27 cellular contexts compared by ENCODE assay signal in the genomic region with DNA sequence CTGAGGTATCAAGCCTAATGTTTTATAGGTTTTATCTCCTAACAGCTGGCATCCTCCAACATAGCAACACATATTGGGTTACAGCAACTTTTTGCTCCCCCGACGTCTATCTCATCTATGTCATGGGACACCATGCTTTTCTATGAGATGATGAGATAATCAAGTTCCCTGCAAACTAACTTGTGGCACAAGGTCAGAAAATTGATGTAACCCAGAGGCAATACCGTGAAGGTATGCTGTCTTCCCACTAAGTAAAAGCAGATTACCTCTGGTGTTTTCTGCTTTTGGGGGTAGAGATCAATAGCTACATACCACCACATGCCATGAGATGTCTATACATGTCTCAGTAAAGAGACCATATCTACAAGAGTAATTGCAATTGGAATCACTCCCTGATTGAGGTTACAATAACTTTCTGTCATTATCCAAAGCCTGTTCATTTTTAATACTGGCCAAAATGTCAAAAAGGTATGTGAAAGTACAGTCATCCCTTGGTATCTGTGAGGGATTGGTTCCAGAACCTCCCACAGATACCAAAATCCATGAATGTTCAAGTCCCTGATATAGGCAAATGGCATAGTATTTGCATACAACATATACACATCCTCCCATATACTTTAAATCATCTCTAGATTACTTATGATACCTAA.
"Had no signal": no experiment of that assay in that cellular context is flagged by ENCODE, and none has a peak within 500 bp of the region (broad histone marks: within the 10 kb centered on the region; RNA-seq: fewer than 3 reads in every experiment).

No MANE protein-coding gene starts in this region.

- H3K27me3 ChIP-seq: breast epithelium, heart right ventricle, right atrium auricular region, stomach, tibial artery, upper lobe of right lung had no signal

- H3K4me3 ChIP-seq: breast epithelium, heart right ventricle, psoas muscle, right atrium auricular region, stomach, tibial artery, upper lobe of right lung had no signal

- H3K9me3 ChIP-seq: upper lobe of right lung had no signal

- H2AFZ ChIP-seq: parathyroid adenoma had no signal

- H3K79me2 ChIP-seq: parathyroid adenoma had no signal

- ATAC-seq: activated CD4-positive, CD25-positive, alpha-beta regulatory T cell treated with anti-CD3 and anti-CD28 coated beads, Interleukin-2, amount 50 U/mL, for 24 hours; heart right ventricle; naive thymus-derived CD8-positive, alpha-beta T cell; psoas muscle; stimulated activated naive B cell treated with anti-CD40 and anti-IgM and Interleukin-4, amounts not matched to agents 10 μg/mL and 1 μg/mL and 100 μg/mL, for 72 hours; T-cell; upper lobe of right lung had no signal

- H3K27ac ChIP-seq: breast epithelium, epithelial cell of prostate, heart right ventricle, parathyroid adenoma, psoas muscle, stomach, tibial artery, upper lobe of right lung, WERI-Rb-1 had no signal

- H3K4me1 ChIP-seq: breast epithelium, parathyroid adenoma, psoas muscle, upper lobe of right lung had no signal

- H3K36me3 ChIP-seq: breast epithelium, heart right ventricle, right atrium auricular region, stomach, tibial artery, upper lobe of right lung, WERI-Rb-1 had no signal

- DNase-seq: activated CD4-positive, alpha-beta memory T cell treated with anti-CD3 and anti-CD28 coated beads for 36 hours; activated CD4-positive, alpha-beta T cell treated with anti-CD3 and anti-CD28 coated beads for 48 hours; activated CD8-positive, alpha-beta memory T cell treated with anti-CD3 and anti-CD28 coated beads, Interleukin-2, amount 50 U/mL, for 48 hours; activated gamma-delta T cell treated with Interleukin-2 at 50 U/mL for 16 hours; activated naive CD4-positive, alpha-beta T cell treated with anti-CD3 and anti-CD28 coated beads, Interleukin-2, amount 50 U/mL, for 16 hours; activated T-cell treated with anti-CD3 and anti-CD28 coated beads, Interleukin-2, amount 50 U/mL, for 24 hours; amygdala; central memory CD4-positive, alpha-beta T cell; endodermal cell; foreskin melanocyte; heart right ventricle; naive thymus-derived CD8-positive, alpha-beta T cell; occipital lobe; psoas muscle; stimulated activated CD4-positive, alpha-beta T cell treated with anti-CD3 and anti-CD28 coated beads, Interleukin-15, amount 100 ng/mL, for 24 hours; stimulated activated CD4-positive, alpha-beta T cell treated with anti-CD3 and anti-CD28 coated beads, Interleukin-2, amount 100 ng/mL, for 24 hours; stimulated activated naive B cell treated with anti-CD40 and anti-IgM and Interleukin-4, amounts not matched to agents 10 μg/mL and 1 μg/mL and 100 μg/mL, for 72 hours; stomach; T-cell; tibial artery; upper lobe of right lung; WERI-Rb-1 had no signal

- H3K9ac ChIP-seq: parathyroid adenoma had no signal
